Comparison of ENCODE assay signal across 14 cellular contexts in the genomic region with DNA sequence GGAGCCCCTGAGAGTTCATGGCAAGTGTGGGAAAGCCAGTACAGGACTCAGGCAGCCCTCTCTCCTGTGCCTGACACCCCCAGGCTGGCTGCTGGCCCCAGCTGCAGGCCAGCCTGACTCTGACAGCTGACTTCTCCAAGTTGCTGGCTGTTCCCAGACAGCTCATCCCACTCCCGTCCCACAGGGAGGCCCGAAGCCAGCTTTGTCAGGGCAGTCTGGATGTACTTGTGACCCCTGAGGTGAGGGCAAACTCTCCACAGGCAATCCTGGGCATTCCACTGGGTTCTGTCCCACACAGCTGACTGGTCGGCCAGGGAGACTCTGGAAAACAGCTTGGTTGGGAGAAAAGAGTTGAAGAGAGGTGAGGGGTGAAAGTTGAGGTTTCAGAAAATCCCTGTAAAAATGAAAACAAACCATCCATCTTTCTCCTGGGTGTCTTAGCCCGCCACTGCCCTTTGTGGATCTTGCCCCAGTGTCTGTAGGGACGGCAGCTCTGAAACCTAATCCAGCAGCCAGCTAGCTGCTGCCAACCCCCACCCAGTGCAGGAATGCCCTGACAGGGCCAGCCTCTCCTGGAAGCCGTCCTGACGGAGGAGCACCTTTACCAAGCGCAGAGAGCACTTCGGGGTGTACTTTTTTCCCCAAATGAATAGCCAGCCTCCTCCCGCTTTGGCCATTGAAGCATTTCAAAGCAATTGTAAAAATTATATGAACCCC.
DNase-seq lines count a peak whose midpoint lies in the region; ATAC-seq and TF ChIP-seq lines count a peak whose summit lies in the region.
"Had no signal": no experiment of that assay in that cellular context is flagged by ENCODE, and none has a peak within 500 bp of the region (broad histone marks: within the 10 kb centered on the region; RNA-seq: fewer than 3 reads in every experiment).

No MANE protein-coding gene starts in this region.

- H3K9me3 Mint-ChIP-seq in osteocyte (ENCODE audit: unreplicated experiment): no peaks in the 10 kb centered on the region
- H3K9me3 Mint-ChIP-seq: stimulated activated memory B cell treated with anti-CD40 and anti-IgM and Interleukin-4, amounts not matched to agents 10 μg/mL and 1 μg/mL and 100 μg/mL, for 72 hours had no signal

- H3K36me3 Mint-ChIP-seq in osteocyte (ENCODE audit: unreplicated experiment): peaks cover under 1% of the 10 kb centered on the region

- H3K4me1 Mint-ChIP-seq in osteocyte (ENCODE audit: unreplicated experiment): peaks cover 37% of the 10 kb centered on the region

- no peaks in the 10 kb centered on the region for H3K27me3 Mint-ChIP-seq in osteocyte (ENCODE audit: unreplicated experiment)
- H3K27me3 Mint-ChIP-seq: stimulated activated memory B cell treated with anti-CD40 and anti-IgM and Interleukin-4, amounts not matched to agents 10 μg/mL and 1 μg/mL and 100 μg/mL, for 72 hours had no signal

- H3K27me3 ChIP-seq in adipocyte (replicated peaks; ENCODE audit: control insufficient read depth, insufficient read depth, low read length) (no peaks in the 10 kb centered on the region), heart right ventricle (no peaks in the 10 kb centered on the region), H7 (ENCODE audit: control insufficient read depth, insufficient read depth, low read length) (no peaks in the 10 kb centered on the region), tibial nerve (no peaks in the 10 kb centered on the region)
- H3K27me3 ChIP-seq: BE2C had no signal

- H3K9me3 ChIP-seq in adipocyte (ENCODE audit: control insufficient read depth, low read length) (no peaks in the 10 kb centered on the region), heart right ventricle (no peaks in the 10 kb centered on the region), tibial nerve (no peaks in the 10 kb centered on the region)
- H3K9me3 ChIP-seq: BE2C had no signal

- no peak for TF ChIP-seq POLR2A in tibial nerve (IDR thresholded peaks at IDR 0.05)

- DNase-seq in AG08396 (ENCODE audit: low spot score) (peak; percentile 75), adipocyte (ENCODE audit: low read depth) (peak; percentile 18), heart right ventricle (peak; percentile 47 to 52), osteocyte (ENCODE audit: extremely low spot score, unreplicated experiment) (no peak), OCI-M2 (lab: John Stamatoyannopoulos, UW; ENCODE audit: unreplicated experiment) (no peak), H7 (no peak), tibial nerve (ENCODE audit: low spot score in 2 of 2) (no peak)
- DNase-seq: activated T-cell treated with anti-CD3 and anti-CD28 coated beads for 4 hours, BE2C, cerebellar nuclear complex, midbrain, NCI-H226 had no signal

- no peak overlapping the region for H3K4me3 Mint-ChIP-seq in osteocyte (ENCODE audit: unreplicated experiment)
- H3K4me3 Mint-ChIP-seq: stimulated activated memory B cell treated with anti-CD40 and anti-IgM and Interleukin-4, amounts not matched to agents 10 μg/mL and 1 μg/mL and 100 μg/mL, for 72 hours had no signal

- peak overlapping the region; percentile 71 for H3K27ac Mint-ChIP-seq in osteocyte (ENCODE audit: unreplicated experiment)
- H3K27ac Mint-ChIP-seq: stimulated activated memory B cell treated with anti-CD40 and anti-IgM and Interleukin-4, amounts not matched to agents 10 μg/mL and 1 μg/mL and 100 μg/mL, for 72 hours had no signal

- ATAC-seq in heart right ventricle (peak; percentile 15 to 77 (median 60)), HG02798 (IDR thresholded peaks at IDR 0.05; ENCODE audit: poor library complexity, unreplicated experiment) (no peak)
- ATAC-seq: stimulated activated memory B cell treated with anti-CD40 and anti-IgM and Interleukin-4, amounts not matched to agents 10 μg/mL and 1 μg/mL and 100 μg/mL, for 72 hours had no signal

- no peaks in the 10 kb centered on the region for H3K36me3 ChIP-seq in adipocyte (ENCODE audit: control insufficient read depth, insufficient read depth, low read length, severe bottlenecking)
- no peaks in the 10 kb centered on the region for H3K36me3 ChIP-seq in heart right ventricle
- H3K36me3 ChIP-seq in H7 (replicated peaks; ENCODE audit: control insufficient read depth, insufficient read depth, low read length): no peaks in the 10 kb centered on the region
- H3K36me3 ChIP-seq in tibial nerve: peaks cover 0 to 11% (median 0%) of the 10 kb centered on the region in 3 donors

- intact Hi-C loops in heart right ventricle (cut with DNase I): no loop called here

- no peak overlapping the region for H3K9ac ChIP-seq in adipocyte (ENCODE audit: low read length)

- H3K4me3 ChIP-seq in adipocyte (ENCODE audit: low read length) (no peak overlapping the region), heart right ventricle (no peak overlapping the region), H7 (ENCODE audit: insufficient read depth, low read depth, low read length) (no peak overlapping the region), tibial nerve (no peak overlapping the region)

- H3K27ac ChIP-seq in heart right ventricle: peak overlapping the region; percentile 52 to 85 (median 72)
- peak overlapping the region in 2 of 4 donors; percentile 20 to 61 for H3K27ac ChIP-seq in tibial nerve

- H3K4me1 ChIP-seq in adipocyte (ENCODE audit: control insufficient read depth, insufficient read depth, low read length): peaks cover 32% of the 10 kb centered on the region
- H3K4me1 ChIP-seq in heart right ventricle: peaks cover 15 to 57% (median 38%) of the 10 kb centered on the region in 9 donors
- peaks cover 0 to 44% (median 7%) of the 10 kb centered on the region in 4 donors for H3K4me1 ChIP-seq in tibial nerve

- TF ChIP-seq CTCF in heart right ventricle (IDR thresholded peaks at IDR 0.05): no peak
- no peak for TF ChIP-seq CTCF in osteocyte (IDR thresholded peaks at IDR 0.05)
- no peak for TF ChIP-seq CTCF in tibial nerve (IDR thresholded peaks at IDR 0.05)

- TF ChIP-seq EP300 in tibial nerve (IDR thresholded peaks at IDR 0.05): no peak

- WGBS in heart right ventricle, 2 donors: 43 to 61% methylated on average over 10 of the region's 10 CpGs
- whole genome bisulfite sequencing in tibial nerve, 2 donors: 53 to 60% methylated on average over 10 of the region's 10 CpGs

Comparison
In these comparisons a context has a peak if more than half of its experiments do, and no peak if none do; other contexts are left out.
1. DNase-seq: peak in AG08396 (single experiment), adipocyte (single experiment) and heart right ventricle (2 of 2); none in osteocyte (single experiment), OCI-M2 (single experiment), H7 (single experiment) and tibial nerve (0 of 2).